Comparison of ENCODE assay signal across 8 cellular contexts in genomic region chr20:33209789-33210188, GRCh38. TPM values are rescaled to one million over a fixed set of nuclear protein-coding genes. Genes with fewer than 3 reads are reported as not detected.
A peak's percentile ranks its signal among the peaks of the same experiment; 100 is the strongest.
DNase-seq lines count a peak whose midpoint lies in the region; ATAC-seq and TF ChIP-seq lines count a peak whose summit lies in the region.

No MANE protein-coding gene starts in this region.

- H3K4me3 Mint-ChIP-seq in CD4-positive, CD25-positive, alpha-beta regulatory T cell = no peak overlapping the region
- H3K4me3 Mint-ChIP-seq in naive thymus-derived CD4-positive, alpha-beta T cell = no peak overlapping the region

- H3K36me3 Mint-ChIP-seq in CD4-positive, CD25-positive, alpha-beta regulatory T cell = no peaks in the 10 kb centered on the region
- no peaks in the 10 kb centered on the region for H3K36me3 Mint-ChIP-seq in naive thymus-derived CD4-positive, alpha-beta T cell

- H3K4me1 Mint-ChIP-seq in CD4-positive, CD25-positive, alpha-beta regulatory T cell = peaks cover 0 to 2% (median 0%) of the 10 kb centered on the region in 4 donors
- peaks cover 0 to 7% (median 2%) of the 10 kb centered on the region in 7 donors for H3K4me1 Mint-ChIP-seq in naive thymus-derived CD4-positive, alpha-beta T cell

- no peak for TF ChIP-seq CTCF in ascending aorta (IDR thresholded peaks at IDR 0.05)

- DNase-seq in CD4-positive, CD25-positive, alpha-beta regulatory T cell = peak in 2 of 3 donors; percentile 9 to 20
- DNase-seq in KBM-7 (peak; percentile 62), epidermal melanocyte (ENCODE audit: insufficient read length, low spot score) (peak; percentile 64), ascending aorta (ENCODE audit: low spot score in 2 of 2) (no peak)
- DNase-seq in activated CD4-positive, alpha-beta T cell treated with anti-CD3 and anti-CD28 coated beads, Interleukin-2, amount 50 U/mL, for 1 hour = peak; percentile 31
- peak in 6 of 9 donors; percentile 7 to 50 (median 26) for DNase-seq in naive thymus-derived CD4-positive, alpha-beta T cell
- DNase-seq in effector CD4-positive, alpha-beta T cell = no peak

- H3K36me3 ChIP-seq in CD4-positive, CD25-positive, alpha-beta regulatory T cell (ENCODE audit: control insufficient read depth, insufficient read depth, low read length) = no peaks in the 10 kb centered on the region
- H3K36me3 ChIP-seq in naive thymus-derived CD4-positive, alpha-beta T cell (ENCODE audit: control insufficient read depth in 2 of 3, insufficient read depth in 3 of 3, low read length in 3 of 3) = no peaks in the 10 kb centered on the region
- H3K36me3 ChIP-seq in ascending aorta = no peaks in the 10 kb centered on the region

- H3K9me3 ChIP-seq in CD4-positive, CD25-positive, alpha-beta regulatory T cell (ENCODE audit: control insufficient read depth in 2 of 2, low read length in 2 of 2) = no peaks in the 10 kb centered on the region
- H3K9me3 ChIP-seq in naive thymus-derived CD4-positive, alpha-beta T cell (ENCODE audit: control insufficient read depth in 2 of 3, low read length in 3 of 3) = no peaks in the 10 kb centered on the region
- H3K9me3 ChIP-seq in ascending aorta = no peaks in the 10 kb centered on the region

- H3K4me3 ChIP-seq in CD4-positive, CD25-positive, alpha-beta regulatory T cell (ENCODE audit: low read depth, low read length) = no peak overlapping the region
- no peak overlapping the region for H3K4me3 ChIP-seq in naive thymus-derived CD4-positive, alpha-beta T cell (ENCODE audit: low read length)
- H3K4me3 ChIP-seq in ascending aorta = no peak overlapping the region

- H3K4me1 ChIP-seq in CD4-positive, CD25-positive, alpha-beta regulatory T cell (ENCODE audit: control insufficient read depth, insufficient read depth, low read length, poor library complexity, severe bottlenecking) = no peaks in the 10 kb centered on the region
- no peaks in the 10 kb centered on the region for H3K4me1 ChIP-seq in naive thymus-derived CD4-positive, alpha-beta T cell (ENCODE audit: control insufficient read depth in 2 of 2, insufficient read depth in 2 of 2, low read length in 2 of 2)
- no peaks in the 10 kb centered on the region for H3K4me1 ChIP-seq in ascending aorta

- peaks cover 27% of the 10 kb centered on the region for H3K27me3 Mint-ChIP-seq in CD4-positive, CD25-positive, alpha-beta regulatory T cell
- peaks cover 28 to 57% (median 55%) of the 10 kb centered on the region in 5 donors for H3K27me3 Mint-ChIP-seq in naive thymus-derived CD4-positive, alpha-beta T cell

- H3K27me3 ChIP-seq in CD4-positive, CD25-positive, alpha-beta regulatory T cell (ENCODE audit: control insufficient read depth, insufficient read depth, low read length) = peaks cover 8% of the 10 kb centered on the region
- no peaks in the 10 kb centered on the region for H3K27me3 ChIP-seq in naive thymus-derived CD4-positive, alpha-beta T cell (ENCODE audit: control insufficient read depth in 2 of 2, insufficient read depth in 2 of 2, low read length in 2 of 2)
- H3K27me3 ChIP-seq in ascending aorta = no peaks in the 10 kb centered on the region

- CTCF ChIA-PET in naive thymus-derived CD4-positive, alpha-beta T cell (lab: Charles Lee) = no interaction called here

- in situ Hi-C loops in KBM-7 (cut with MboI; ENCODE audit: low pct_unique_long_range_greater_than_20kb, low sequenced_read_pairs) = no loop called here

- POLR2A ChIA-PET in naive thymus-derived CD4-positive, alpha-beta T cell (lab: Charles Lee) = interaction anchor here (0.6 kb wide), 1 partner anchor 900 kb away, joined by 5 read pairs; no protein-coding TSS in a partner anchor

- intact Hi-C loops in naive thymus-derived CD4-positive, alpha-beta T cell (cut with micrococcal nuclease) = loop anchor here (5.0 to 10.0 kb wide), 2 partner anchors 305 to 417 kb away; no protein-coding TSS in a partner anchor
- intact Hi-C loops in ascending aorta (cut with DNase I) = no loop called here

- peaks cover 0 to 4% (median 0%) of the 10 kb centered on the region in 7 donors for H3K9me3 Mint-ChIP-seq in CD4-positive, CD25-positive, alpha-beta regulatory T cell
- peaks cover 0 to 16% (median 4%) of the 10 kb centered on the region in 11 donors for H3K9me3 Mint-ChIP-seq in naive thymus-derived CD4-positive, alpha-beta T cell

- no peak overlapping the region for H3K27ac Mint-ChIP-seq in CD4-positive, CD25-positive, alpha-beta regulatory T cell
- H3K27ac Mint-ChIP-seq in naive thymus-derived CD4-positive, alpha-beta T cell = no peak overlapping the region

- no peak overlapping the region for H3K27ac ChIP-seq in CD4-positive, CD25-positive, alpha-beta regulatory T cell (ENCODE audit: insufficient read depth, low read length, poor library complexity, severe bottlenecking)
- H3K27ac ChIP-seq in naive thymus-derived CD4-positive, alpha-beta T cell (ENCODE audit: low read depth, low read length) = no peak overlapping the region
- H3K27ac ChIP-seq in ascending aorta = no peak overlapping the region

- no peak for ATAC-seq in CD4-positive, CD25-positive, alpha-beta regulatory T cell (ENCODE audit: low read depth in 2 of 2)
- no peak for ATAC-seq in naive thymus-derived CD4-positive, alpha-beta T cell
- ATAC-seq in HG02763 (IDR thresholded peaks at IDR 0.05; ENCODE audit: unreplicated experiment) = no peak

RNA-seq across cellular contexts. Expression of gene BPIFA3, which starts 7.4 kb away (rescaled TPM):
- total RNA-seq in CD4-positive, CD25-positive, alpha-beta regulatory T cell = not detected
- polyA plus RNA-seq in CD4-positive, CD25-positive, alpha-beta regulatory T cell = not detected
- total RNA-seq in naive thymus-derived CD4-positive, alpha-beta T cell = not detected
- polyA plus RNA-seq in naive thymus-derived CD4-positive, alpha-beta T cell = not detected
- total RNA-seq in ascending aorta = not detected

RNA-seq across cellular contexts. Expression of gene BPIFA1, which starts 26.0 kb away (rescaled TPM):
- not detected for total RNA-seq in CD4-positive, CD25-positive, alpha-beta regulatory T cell
- polyA plus RNA-seq in CD4-positive, CD25-positive, alpha-beta regulatory T cell = not detected
- not detected for total RNA-seq in naive thymus-derived CD4-positive, alpha-beta T cell
- polyA plus RNA-seq in naive thymus-derived CD4-positive, alpha-beta T cell = not detected
- not detected for total RNA-seq in ascending aorta

RNA-seq across cellular contexts. Expression of gene BPIFA2, which starts 41.8 kb away (rescaled TPM):
- not detected for total RNA-seq in CD4-positive, CD25-positive, alpha-beta regulatory T cell
- polyA plus RNA-seq in CD4-positive, CD25-positive, alpha-beta regulatory T cell = not detected
- total RNA-seq in naive thymus-derived CD4-positive, alpha-beta T cell = not detected
- not detected for polyA plus RNA-seq in naive thymus-derived CD4-positive, alpha-beta T cell
- total RNA-seq in ascending aorta = not detected

Comparison
In these comparisons a context has a peak if more than half of its experiments do, and no peak if none do; other contexts are left out.
1. DNase-seq: peak in CD4-positive, CD25-positive, alpha-beta regulatory T cell (2 of 3), KBM-7 (single experiment), activated CD4-positive, alpha-beta T cell treated with anti-CD3 and anti-CD28 coated beads, Interleukin-2, amount 50 U/mL, for 1 hour (single experiment), epidermal melanocyte (single experiment) and naive thymus-derived CD4-positive, alpha-beta T cell (6 of 9); none in ascending aorta (0 of 2) and effector CD4-positive, alpha-beta T cell (single experiment).